Comparison of ENCODE assay signal across 8 cellular contexts in the genomic region with DNA sequence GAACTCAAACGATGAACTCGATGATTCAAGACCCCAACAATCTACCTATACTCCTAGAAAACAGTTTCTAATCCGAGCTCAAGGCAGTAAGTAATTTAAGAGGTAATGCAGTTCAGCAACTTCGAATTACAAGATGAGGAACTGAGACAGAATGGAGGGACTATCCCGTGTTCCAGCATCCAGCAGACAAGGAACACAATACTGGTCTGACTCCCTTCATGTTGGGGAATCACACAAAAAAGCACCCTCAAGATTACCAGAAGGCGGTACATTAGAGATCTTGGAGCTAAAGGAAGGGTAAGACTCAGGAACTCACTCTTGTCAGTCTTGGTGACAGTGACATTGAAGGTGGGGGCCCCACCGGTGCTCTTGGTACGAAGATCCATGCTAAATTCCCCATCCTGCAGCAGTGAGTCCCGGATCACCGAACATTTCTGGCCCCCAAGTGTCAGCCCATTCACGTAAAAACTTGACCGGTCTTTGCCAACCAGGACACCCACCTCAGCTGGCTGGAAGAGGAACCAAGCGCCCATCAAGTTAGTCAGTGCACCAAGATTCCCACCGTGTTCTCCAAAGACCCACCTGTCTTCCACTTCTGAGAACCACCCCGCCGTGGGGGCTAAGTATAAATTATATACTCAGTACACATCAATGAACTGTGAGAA. TPM values are rescaled to one million over a fixed set of nuclear protein-coding genes. Genes with fewer than 3 reads are reported as not detected.
DNase-seq lines count a peak whose midpoint lies in the region; ATAC-seq and TF ChIP-seq lines count a peak whose summit lies in the region.

No MANE protein-coding gene starts in this region.

- no peaks in the 10 kb centered on the region for H3K9me3 ChIP-seq in ES-I3 (ENCODE audit: control insufficient read depth, insufficient read depth, low read length)
- no peaks in the 10 kb centered on the region for H3K9me3 ChIP-seq in Panc1 (ENCODE audit: control insufficient read depth, insufficient read depth, low read depth, low read length)
- H3K9me3 ChIP-seq in parathyroid adenoma (ENCODE audit: control insufficient read depth, low read length), result no peaks in the 10 kb centered on the region

- TF ChIP-seq CTCF in Panc1 (IDR thresholded peaks at IDR 0.05) (no peak), epithelial cell of esophagus (IDR thresholded peaks at IDR 0.05; ENCODE audit: insufficient read depth, low read depth, low read length, missing control alignments) (no peak), parathyroid adenoma (IDR thresholded peaks at IDR 0.05) (no peak)

- intact Hi-C loops in Panc1 (cut with micrococcal nuclease; ENCODE audit: unreplicated experiment), result no loop called here

- H3K36me3 ChIP-seq in ES-I3 (ENCODE audit: insufficient read depth, low read length), result peaks cover 9% of the 10 kb centered on the region
- H3K36me3 ChIP-seq in Panc1 (ENCODE audit: control insufficient read depth, insufficient read depth, low read length), result peaks cover 6% of the 10 kb centered on the region
- H3K36me3 ChIP-seq in parathyroid adenoma (ENCODE audit: control insufficient read depth, insufficient read depth, low read length), result no peaks in the 10 kb centered on the region

- in situ Hi-C loops in Panc1 (cut with HindIII; ENCODE audit: low pct_unique_long_range_greater_than_20kb, low sequenced_read_pairs), result no loop called here

- TSS peak; percentile 90 for BruUV-seq in Panc1 (replicated peaks; lab: Mats Ljungman, UMichigan)

- peak overlapping the region; percentile 94 for H3K27ac ChIP-seq in Panc1 (ENCODE audit: low read length)
- peak overlapping the region; percentile 92 for H3K27ac ChIP-seq in parathyroid adenoma

- H3K27me3 ChIP-seq in Panc1 (ENCODE audit: control insufficient read depth, insufficient read depth, low read length), result no peaks in the 10 kb centered on the region
- no peaks in the 10 kb centered on the region for H3K27me3 ChIP-seq in parathyroid adenoma (ENCODE audit: control insufficient read depth, insufficient read depth, low read length)

- peak overlapping the region; percentile 83 to 85 for H3K4me3 ChIP-seq in Panc1 (ENCODE audit: low read depth in 2 of 2, low read length in 2 of 2)
- peak overlapping the region; percentile 77 for H3K4me3 ChIP-seq in epithelial cell of esophagus (ENCODE audit: low read length)
- peak overlapping the region; percentile 98 for H3K4me3 ChIP-seq in parathyroid adenoma (ENCODE audit: low read depth, low read length)

- CTCF ChIA-PET in Panc1 (lab: Charles Lee), result interaction anchor here (0.6 kb wide), 1 partner anchor 21 kb away, joined by 4 read pairs; no protein-coding TSS in a partner anchor

- H3K4me1 ChIP-seq in ES-I3 (ENCODE audit: insufficient read depth, low read length) (peaks cover 20% of the 10 kb centered on the region), Panc1 (ENCODE audit: control insufficient read depth, insufficient read depth, low read length) (peaks cover 38% of the 10 kb centered on the region), parathyroid adenoma (peaks cover 16% of the 10 kb centered on the region)

- ATAC-seq in Panc1 (no peak), GM18502 (IDR thresholded peaks at IDR 0.05; ENCODE audit: poor library complexity, unreplicated experiment) (no peak), HG02763 (IDR thresholded peaks at IDR 0.05; ENCODE audit: unreplicated experiment) (no peak)

- H3K4me2 ChIP-seq in parathyroid adenoma (ENCODE audit: low read length), result peak overlapping the region; percentile 79

- peaks cover 9% of the 10 kb centered on the region for H3K79me2 ChIP-seq in parathyroid adenoma

- no peak for DNase-seq in Panc1 (ENCODE audit: low read depth, low spot score)
- no peak for DNase-seq in epithelial cell of esophagus (ENCODE audit: low read depth)
- DNase-seq in MV-4-11 (lab: John Stamatoyannopoulos, UW), result no peak
- DNase-seq in hippocampal formation (lab: John Stamatoyannopoulos, UW), result no peak

- POLR2A ChIA-PET in Panc1 (lab: Charles Lee), result interaction anchor here (1.0 kb wide), 1 partner anchor 20 kb away, joined by 3 read pairs; no protein-coding TSS in a partner anchor

- H3K9ac ChIP-seq in ES-I3 (ENCODE audit: low read depth, low read length) (peak overlapping the region; percentile 76), parathyroid adenoma (no peak overlapping the region)

- H2AFZ ChIP-seq in parathyroid adenoma, result no peak overlapping the region

RNA-seq across cellular contexts. Expression of gene PFN1, which starts 1.9 kb away (rescaled TPM):
- 1,074 TPM for total RNA-seq in Panc1 (2021; ENCODE audit: unreplicated experiment)
- polyA plus RNA-seq in Panc1 (2012; ENCODE audit: insufficient read length), result 3,457 TPM

RNA-seq across cellular contexts. Expression of gene ENO3, which starts 4.5 kb away (rescaled TPM):
- 23.4 TPM for total RNA-seq in Panc1 (2021; ENCODE audit: unreplicated experiment)
- 45.8 TPM for polyA plus RNA-seq in Panc1 (2012; ENCODE audit: insufficient read length)

RNA-seq across cellular contexts. Expression of gene RNF167, which starts 6.4 kb away (rescaled TPM):
- 95.8 TPM for total RNA-seq in Panc1 (2021; ENCODE audit: unreplicated experiment)
- polyA plus RNA-seq in Panc1 (2012; ENCODE audit: insufficient read length), result 113 TPM

RNA-seq across cellular contexts. Expression of gene SLC25A11, which starts 6.6 kb away (rescaled TPM):
- total RNA-seq in Panc1 (2021; ENCODE audit: unreplicated experiment), result 65.9 TPM
- 85.2 TPM for polyA plus RNA-seq in Panc1 (2012; ENCODE audit: insufficient read length)

RNA-seq across cellular contexts. Expression of gene GP1BA, which starts 14.4 kb away (rescaled TPM):
- 0.15 TPM for total RNA-seq in Panc1 (2021; ENCODE audit: unreplicated experiment)
- polyA plus RNA-seq in Panc1 (2012; ENCODE audit: insufficient read length), result 0.52 TPM
